Comparison of ENCODE assay signal across 28 cellular contexts in genomic region chr18:11119550-11119949, GRCh38. TPM values are rescaled to one million over a fixed set of nuclear protein-coding genes. Genes with fewer than 3 reads are reported as not detected.
DNase-seq lines count a peak whose midpoint lies in the region; ATAC-seq, FAIRE-seq and TF ChIP-seq lines count a peak whose summit lies in the region.
"Had no signal": no experiment of that assay in that cellular context is flagged by ENCODE, and none has a peak within 500 bp of the region (broad histone marks: within the 10 kb centered on the region; RNA-seq: fewer than 3 reads in every experiment).

No MANE protein-coding gene starts in this region.

- H2BK20ac ChIP-seq in H9 (ENCODE audit: low read depth, low read length, poor library complexity, severe bottlenecking) = no peak overlapping the region

- H3K79me1 ChIP-seq in H9 (ENCODE audit: insufficient read depth, low read depth, low read length, poor library complexity, severe bottlenecking) = no peaks in the 10 kb centered on the region

- no peak overlapping the region for H2AK5ac ChIP-seq in H9 (ENCODE audit: insufficient read length, low read length)

- no peak overlapping the region for H2BK12ac ChIP-seq in H9 (ENCODE audit: insufficient read length, low read depth, low read length)

- no peak overlapping the region for H4K5ac ChIP-seq in H9 (ENCODE audit: insufficient read length, low read depth, low read length)

- H3K4me3 Mint-ChIP-seq in astrocyte (ENCODE audit: unreplicated experiment) (no peak overlapping the region), H9 (no peak overlapping the region)
- H3K4me3 Mint-ChIP-seq: activated naive CD8-positive, alpha-beta T cell; CD4-positive, alpha-beta memory T cell; naive B cell; stimulated activated naive B cell treated with anti-CD40 and anti-IgM and Interleukin-4, amounts not matched to agents 10 μg/mL and 1 μg/mL and 100 μg/mL, for 72 hours had no signal

- H3K36me3 ChIP-seq in astrocyte (ENCODE audit: insufficient read depth, low read length) (no peaks in the 10 kb centered on the region), skeletal muscle satellite cell (ENCODE audit: insufficient read depth, low read length) (no peaks in the 10 kb centered on the region)
- H3K36me3 ChIP-seq: colonic mucosa, tibial artery had no signal

- H2AFZ ChIP-seq in astrocyte (ENCODE audit: low read depth, low read length) (no peak overlapping the region), H9 (ENCODE audit: low read length) (no peak overlapping the region)

- H3K9ac ChIP-seq in astrocyte (ENCODE audit: low read length) (no peak overlapping the region), skeletal muscle satellite cell (ENCODE audit: low read depth, low read length) (no peak overlapping the region), H9 (ENCODE audit: extremely low read depth, insufficient read length, low read length) (no peak overlapping the region)

- H2BK5ac ChIP-seq in H9 (ENCODE audit: insufficient read length, low read length) = no peak overlapping the region

- H4K20me1 ChIP-seq in astrocyte (ENCODE audit: insufficient read depth, low read length) (no peaks in the 10 kb centered on the region), H9 (ENCODE audit: control insufficient read depth, insufficient read depth, insufficient read length) (no peaks in the 10 kb centered on the region)

- no peaks in the 10 kb centered on the region for H3K36me3 Mint-ChIP-seq in astrocyte (ENCODE audit: low read depth, unreplicated experiment)
- no peaks in the 10 kb centered on the region; a peak in 2 of 7 replicates for H3K36me3 Mint-ChIP-seq in H9 (ENCODE audit: insufficient read depth in 1 of 3, low read depth in 3 of 3)
- H3K36me3 Mint-ChIP-seq: activated naive CD8-positive, alpha-beta T cell; CD4-positive, alpha-beta memory T cell; naive B cell; stimulated activated naive B cell treated with anti-CD40 and anti-IgM and Interleukin-4, amounts not matched to agents 10 μg/mL and 1 μg/mL and 100 μg/mL, for 72 hours had no signal

- no peaks in the 10 kb centered on the region for H3K27me3 ChIP-seq in astrocyte (ENCODE audit: insufficient read depth, low read length)
- H3K27me3 ChIP-seq in layer of hippocampus (ENCODE audit: control insufficient read depth, insufficient read depth, low read length) = no peaks in the 10 kb centered on the region
- no peaks in the 10 kb centered on the region for H3K27me3 ChIP-seq in skeletal muscle satellite cell (ENCODE audit: control insufficient read depth, insufficient read depth, low read length)
- no peaks in the 10 kb centered on the region for H3K27me3 ChIP-seq in H9 (ENCODE audit: insufficient read depth, low read length)
- H3K27me3 ChIP-seq: body of pancreas, colonic mucosa, tibial artery had no signal

- H3K27me3 Mint-ChIP-seq in astrocyte (ENCODE audit: low read depth, unreplicated experiment) = no peaks in the 10 kb centered on the region
- H3K27me3 Mint-ChIP-seq in H9 (ENCODE audit: low read depth) = no peaks in the 10 kb centered on the region; the same call in 1 of the 2 replicates
- H3K27me3 Mint-ChIP-seq: activated naive CD8-positive, alpha-beta T cell; CD4-positive, alpha-beta memory T cell; naive B cell; stimulated activated naive B cell treated with anti-CD40 and anti-IgM and Interleukin-4, amounts not matched to agents 10 μg/mL and 1 μg/mL and 100 μg/mL, for 72 hours had no signal

- H3T11ph ChIP-seq in H9 (ENCODE audit: low read length) = no peak overlapping the region

- no peak overlapping the region for H3K56ac ChIP-seq in H9 (ENCODE audit: insufficient read length, low read depth, low read length)

- TF ChIP-seq CTCF in astrocyte (IDR thresholded peaks at IDR 0.05; ENCODE audit: insufficient read depth, low read depth, low read length) = no peak
- TF ChIP-seq CTCF in H9 (conservative IDR thresholded peaks at IDR 0.05) = no peak

- peaks cover 9% of the 10 kb centered on the region for H3K4me1 Mint-ChIP-seq in astrocyte (ENCODE audit: low read depth, unreplicated experiment)
- no peaks in the 10 kb centered on the region for H3K4me1 Mint-ChIP-seq in H9
- H3K4me1 Mint-ChIP-seq: CD4-positive, alpha-beta memory T cell; naive B cell; stimulated activated naive B cell treated with anti-CD40 and anti-IgM and Interleukin-4, amounts not matched to agents 10 μg/mL and 1 μg/mL and 100 μg/mL, for 72 hours had no signal

- H3K4me3 ChIP-seq in astrocyte (ENCODE audit: insufficient read depth, low read depth, low read length) (no peak overlapping the region), skeletal muscle satellite cell (ENCODE audit: low read length) (no peak overlapping the region)
- H3K4me3 ChIP-seq: body of pancreas, colonic mucosa, tibial artery had no signal

- no peak overlapping the region for H3K14ac ChIP-seq in H9 (ENCODE audit: insufficient read depth, low read length)

- DNase-seq in EH (ENCODE audit: low read depth) (peak; percentile 15), astrocyte (ENCODE audit: low read depth) (peak; percentile 3), H9 (no peak), GM19239 (ENCODE audit: insufficient read length, low spot score) (no peak)
- DNase-seq: activated T-cell treated with anti-CD3 and anti-CD28 coated beads, Interleukin-2, amount 50 U/mL, for 48 hours; body of pancreas; CD4-positive, alpha-beta memory T cell; colonic mucosa; DMS53; HCEC 1CT; islet precursor cell; mammary epithelial cell; naive B cell; NCI-H1436 treated with DMSO at 0.1 percent for 48 hours; NCI-H526 treated with DMSO at 0.1 percent for 48 hours; RPMI8226; stimulated activated CD4-positive, alpha-beta T cell treated with anti-CD3 and anti-CD28 coated beads, Interleukin-1b, Interleukin-23, amount 100 ng/mL, for 48 hours; stimulated activated naive B cell treated with anti-CD40 and anti-IgM and Interleukin-4, amounts not matched to agents 10 μg/mL and 1 μg/mL and 100 μg/mL, for 72 hours; T-helper 9 cell; tibial artery had no signal

- H3K4me2 ChIP-seq in astrocyte (ENCODE audit: low read length) (no peak overlapping the region), skeletal muscle satellite cell (ENCODE audit: low read length) (peak overlapping the region; percentile 28), H9 (ENCODE audit: insufficient read depth, insufficient read length, low read length) (no peak overlapping the region)

- no CpG with 5 or more reads among the region's 4 CpGs for WGBS in H9 (ENCODE audit: extremely low coverage, insufficient read length, low lambda C conversion rate)

- no peaks in the 10 kb centered on the region for H3K23me2 ChIP-seq in H9 (ENCODE audit: insufficient read length, low read depth, low read length, poor library complexity, severe bottlenecking)

- no peak for FAIRE-seq in astrocyte (lab: Jason Lieb, UNC)
- no peak for FAIRE-seq in GM19239 (lab: Jason Lieb, UNC)
- FAIRE-seq: endometrium, GM12891 had no signal

- H3K79me2 ChIP-seq in astrocyte (ENCODE audit: insufficient read depth, low read length) (no peaks in the 10 kb centered on the region), H9 (ENCODE audit: insufficient read depth, low read length) (no peaks in the 10 kb centered on the region)

- ATAC-seq in HG03457 (IDR thresholded peaks at IDR 0.05; ENCODE audit: unreplicated experiment) (no peak), GM21619 (IDR thresholded peaks at IDR 0.05; ENCODE audit: unreplicated experiment) (no peak)
- ATAC-seq: activated CD4-positive, CD25-positive, alpha-beta regulatory T cell treated with anti-CD3 and anti-CD28 coated beads, Interleukin-2, amount 50 U/mL, for 24 hours; body of pancreas; stimulated activated naive B cell treated with anti-CD40 and anti-IgM and Interleukin-4, amounts not matched to agents 10 μg/mL and 1 μg/mL and 100 μg/mL, for 72 hours had no signal

- H3K27ac ChIP-seq in astrocyte (ENCODE audit: low read depth, low read length) (no peak overlapping the region), layer of hippocampus (ENCODE audit: low read depth, low read length) (peak overlapping the region; percentile 74), H9 (ENCODE audit: insufficient read length, low read depth, low read length) (no peak overlapping the region)
- H3K27ac ChIP-seq: body of pancreas, colonic mucosa, tibial artery had no signal

- no peak overlapping the region for H3K18ac ChIP-seq in H9 (ENCODE audit: insufficient read length, low read depth, low read length)

- no peak overlapping the region for H4K8ac ChIP-seq in H9 (replicated peaks; ENCODE audit: insufficient read length, low read depth, low read length)

- H3K27ac Mint-ChIP-seq in astrocyte (ENCODE audit: unreplicated experiment) = no peak overlapping the region
- H3K27ac Mint-ChIP-seq in H9 = no peak overlapping the region
- H3K27ac Mint-ChIP-seq: activated naive CD8-positive, alpha-beta T cell; CD4-positive, alpha-beta memory T cell; stimulated activated naive B cell treated with anti-CD40 and anti-IgM and Interleukin-4, amounts not matched to agents 10 μg/mL and 1 μg/mL and 100 μg/mL, for 72 hours had no signal

- H3K9me3 ChIP-seq in astrocyte (ENCODE audit: insufficient read depth, low read depth, low read length) (no peaks in the 10 kb centered on the region), skeletal muscle satellite cell (replicated peaks; ENCODE audit: low read length) (no peaks in the 10 kb centered on the region), H9 (ENCODE audit: control insufficient read depth, low read depth, low read length) (no peaks in the 10 kb centered on the region)
- H3K9me3 ChIP-seq: body of pancreas, colonic mucosa, tibial artery had no signal

- H3K23ac ChIP-seq in H9 (ENCODE audit: insufficient read length, low read depth, low read length) = no peak overlapping the region

- H3K4me1 ChIP-seq in astrocyte (ENCODE audit: insufficient read depth, low read length) = no peaks in the 10 kb centered on the region
- peaks cover 31% of the 10 kb centered on the region for H3K4me1 ChIP-seq in skeletal muscle satellite cell (ENCODE audit: control insufficient read depth, insufficient read depth, low read length)
- no peaks in the 10 kb centered on the region for H3K4me1 ChIP-seq in H9 (ENCODE audit: insufficient read depth, low read length)
- H3K4me1 ChIP-seq: colonic mucosa, tibial artery had no signal

- H3K9me3 Mint-ChIP-seq in astrocyte (ENCODE audit: unreplicated experiment) = no peaks in the 10 kb centered on the region
- no peaks in the 10 kb centered on the region for H3K9me3 Mint-ChIP-seq in H9
- H3K9me3 Mint-ChIP-seq: naive B cell; stimulated activated naive B cell treated with anti-CD40 and anti-IgM and Interleukin-4, amounts not matched to agents 10 μg/mL and 1 μg/mL and 100 μg/mL, for 72 hours had no signal

- no peak overlapping the region for H3K4ac ChIP-seq in H9 (ENCODE audit: low read depth, low read length)

- H4K91ac ChIP-seq in H9 (ENCODE audit: insufficient read length, low read depth, low read length) = no peak overlapping the region

- H2BK120ac ChIP-seq in H9 (ENCODE audit: low read depth, low read length, poor library complexity, severe bottlenecking) = no peak overlapping the region

- H2BK15ac ChIP-seq in H9 (ENCODE audit: low read depth, low read length) = no peak overlapping the region

RNA-seq across cellular contexts. Expression of gene PIEZO2, which starts 29.8 kb away (rescaled TPM):
- total RNA-seq in astrocyte = 5.3 and 11.8 TPM in 2 replicates
- not detected in 2 replicates for total RNA-seq in skeletal muscle satellite cell (2012; rRNA removed)
- total RNA-seq in H9 (2021) = 3.9 and 5.9 TPM in 2 replicates
- total RNA-seq: CD4-positive, alpha-beta memory T cell had no signal

Comparison
In these comparisons a context has a peak if more than half of its experiments do, and no peak if none do; other contexts are left out.
1. DNase-seq: peak in EH (single experiment) and astrocyte (single experiment); none in H9 (single experiment) and GM19239 (single experiment).